24 cellular contexts compared by ENCODE assay signal in genomic region chr5:92562065-92562464, GRCh38.
"Had no signal": no experiment of that assay in that cellular context is flagged by ENCODE, and none has a peak within 500 bp of the region (broad histone marks: within the 10 kb centered on the region; RNA-seq: fewer than 3 reads in every experiment).

No MANE protein-coding gene starts in this region.

- H3K27ac ChIP-seq: body of pancreas, dorsolateral prefrontal cortex, esophagus muscularis mucosa, gastroesophageal sphincter, parathyroid adenoma, testis, upper lobe of left lung, WERI-Rb-1 had no signal

- H3K4me1 ChIP-seq: body of pancreas, gastroesophageal sphincter, parathyroid adenoma, upper lobe of left lung had no signal

- H3K4me1 Mint-ChIP-seq: activated naive CD8-positive, alpha-beta T cell treated with anti-CD3 and anti-CD28 coated beads, Interleukin-2, amount 50 U/mL, for 24 hours; memory B cell had no signal

- H3K9ac ChIP-seq: parathyroid adenoma had no signal

- H3K27ac Mint-ChIP-seq: activated CD8-positive, alpha-beta T cell treated with anti-CD3 and anti-CD28 coated beads, Interleukin-2, amount 10 ng/mL, durations not matched to agents 7 days and 5 days; activated naive CD8-positive, alpha-beta T cell treated with anti-CD3 and anti-CD28 coated beads, Interleukin-2, amount 50 U/mL, for 24 hours; activated T-helper 1 cell treated with anti-CD3 and anti-CD28 coated beads, Interleukin-12 subunit alpha, Interleukin-12 subunit beta, Interleukin-2, Interleukin-4 antibody, amounts not matched to agents 30 ng/mL and 10 ng/mL and 1 ng/mL, durations not matched to agents 14 hours and 24 hours and 36 hours; effector memory CD8-positive, alpha-beta T cell; memory B cell; nephron progenitor cell had no signal

- H3K9me3 Mint-ChIP-seq: activated naive CD8-positive, alpha-beta T cell treated with anti-CD3 and anti-CD28 coated beads, Interleukin-2, amount 50 U/mL, for 24 hours; activated T-helper 1 cell treated with anti-CD3 and anti-CD28 coated beads, Interleukin-12 subunit alpha, Interleukin-12 subunit beta, Interleukin-2, Interleukin-4 antibody, amounts not matched to agents 30 ng/mL and 10 ng/mL and 1 ng/mL, durations not matched to agents 14 hours and 24 hours and 36 hours; memory B cell; nephron progenitor cell had no signal

- ATAC-seq: activated CD8-positive, alpha-beta T cell treated with anti-CD3 and anti-CD28 coated beads, Interleukin-2, amount 10 ng/mL, durations not matched to agents 7 days and 5 days; activated naive CD8-positive, alpha-beta T cell treated with anti-CD3 and anti-CD28 coated beads, Interleukin-2, amount 50 U/mL, for 24 hours; body of pancreas; effector memory CD8-positive, alpha-beta T cell; gastroesophageal sphincter; right cardiac atrium had no signal

- H3K4me3 Mint-ChIP-seq: activated CD8-positive, alpha-beta T cell treated with anti-CD3 and anti-CD28 coated beads, Interleukin-2, amount 10 ng/mL, durations not matched to agents 7 days and 5 days; activated naive CD8-positive, alpha-beta T cell treated with anti-CD3 and anti-CD28 coated beads, Interleukin-2, amount 50 U/mL, for 24 hours; activated T-helper 1 cell treated with anti-CD3 and anti-CD28 coated beads, Interleukin-12 subunit alpha, Interleukin-12 subunit beta, Interleukin-2, Interleukin-4 antibody, amounts not matched to agents 30 ng/mL and 10 ng/mL and 1 ng/mL, durations not matched to agents 14 hours and 24 hours and 36 hours; effector memory CD8-positive, alpha-beta T cell; memory B cell; nephron progenitor cell had no signal

- H3K27me3 Mint-ChIP-seq: activated naive CD8-positive, alpha-beta T cell treated with anti-CD3 and anti-CD28 coated beads, Interleukin-2, amount 50 U/mL, for 24 hours; effector memory CD8-positive, alpha-beta T cell; memory B cell had no signal

- H3K4me3 ChIP-seq: body of pancreas, dorsolateral prefrontal cortex, esophagus muscularis mucosa, gastroesophageal sphincter, testis, upper lobe of left lung had no signal

- H3K36me3 ChIP-seq: esophagus muscularis mucosa, gastroesophageal sphincter, upper lobe of left lung, WERI-Rb-1 had no signal

- H3K9me3 ChIP-seq: body of pancreas, esophagus muscularis mucosa, gastroesophageal sphincter, testis, upper lobe of left lung had no signal

- H3K36me3 Mint-ChIP-seq: memory B cell had no signal

- H2AFZ ChIP-seq: parathyroid adenoma had no signal

- H3K79me2 ChIP-seq: parathyroid adenoma had no signal

- DNase-seq: activated CD4-positive, alpha-beta T cell treated with anti-CD3 and anti-CD28 coated beads for 1 hour; activated CD4-positive, alpha-beta T cell treated with anti-CD3 and anti-CD28 coated beads, Interleukin-2, amount 50 U/mL, for 1 hour; activated CD8-positive, alpha-beta T cell treated with anti-CD3 and anti-CD28 coated beads, Interleukin-2, amount 10 ng/mL, durations not matched to agents 7 days and 5 days; activated gamma-delta T cell; activated naive CD4-positive, alpha-beta T cell treated with anti-CD3 and anti-CD28 coated beads, Interleukin-2, amount 50 U/mL, for 16 hours; activated naive CD8-positive, alpha-beta T cell treated with anti-CD3 and anti-CD28 coated beads, Interleukin-2, amount 50 U/mL, for 24 hours; body of pancreas; caudate nucleus; dorsolateral prefrontal cortex; effector memory CD8-positive, alpha-beta T cell; head of caudate nucleus; hypothalamus; nephron progenitor cell; right cardiac atrium; stimulated activated CD4-positive, alpha-beta T cell treated with anti-CD3 and anti-CD28 coated beads, Interleukin-4, amount 100 ng/mL, for 1 hour; stimulated activated naive CD4-positive, alpha-beta T cell; testis; upper lobe of left lung; WERI-Rb-1 had no signal

- H3K27me3 ChIP-seq: body of pancreas, dorsolateral prefrontal cortex, esophagus muscularis mucosa, gastroesophageal sphincter, testis, upper lobe of left lung had no signal
